ENCODE assay signal across 10 cellular contexts in genomic region chr6:47440722-47441121, GRCh38. TPM values are rescaled to one million over a fixed set of nuclear protein-coding genes. Genes with fewer than 3 reads are reported as not detected.
DNase-seq lines count a peak whose midpoint lies in the region; ATAC-seq lines count a peak whose summit lies in the region.
"Had no signal": no experiment of that assay in that cellular context is flagged by ENCODE, and none has a peak within 500 bp of the region (broad histone marks: within the 10 kb centered on the region; RNA-seq: fewer than 3 reads in every experiment).

No MANE protein-coding gene starts in this region.

- H3K27me3 Mint-ChIP-seq in natural killer cell treated with Interleukin-12 subunit alpha and Interleukin-12 subunit beta and Interleukin-15 and Interleukin-18, amount 100 ng/mL, for 72 hours = peaks cover 3 to 9% of the 10 kb centered on the region in 2 donors
- H3K27me3 Mint-ChIP-seq: activated naive CD4-positive, alpha-beta T cell treated with anti-CD3 and anti-CD28 coated beads, Interleukin-2, amount 50 U/mL, for 24 hours had no signal

- no peak overlapping the region for H3K27ac Mint-ChIP-seq in natural killer cell treated with Interleukin-12 subunit alpha and Interleukin-12 subunit beta and Interleukin-15 and Interleukin-18, amount 100 ng/mL, for 72 hours
- H3K27ac Mint-ChIP-seq: activated naive CD4-positive, alpha-beta T cell treated with anti-CD3 and anti-CD28 coated beads, Interleukin-2, amount 50 U/mL, for 24 hours had no signal

- no peaks in the 10 kb centered on the region for H3K4me1 Mint-ChIP-seq in natural killer cell treated with Interleukin-12 subunit alpha and Interleukin-12 subunit beta and Interleukin-15 and Interleukin-18, amount 100 ng/mL, for 72 hours (ENCODE audit: low read depth in 2 of 2)
- H3K4me1 Mint-ChIP-seq: activated naive CD4-positive, alpha-beta T cell treated with anti-CD3 and anti-CD28 coated beads, Interleukin-2, amount 50 U/mL, for 24 hours had no signal

- H3K9me3 Mint-ChIP-seq in natural killer cell treated with Interleukin-12 subunit alpha and Interleukin-12 subunit beta and Interleukin-15 and Interleukin-18, amount 100 ng/mL, for 72 hours = no peaks in the 10 kb centered on the region
- H3K9me3 Mint-ChIP-seq: activated naive CD4-positive, alpha-beta T cell treated with anti-CD3 and anti-CD28 coated beads, Interleukin-2, amount 50 U/mL, for 24 hours had no signal

- H3K36me3 Mint-ChIP-seq in natural killer cell treated with Interleukin-12 subunit alpha and Interleukin-12 subunit beta and Interleukin-15 and Interleukin-18, amount 100 ng/mL, for 72 hours = no peaks in the 10 kb centered on the region
- H3K36me3 Mint-ChIP-seq: activated naive CD4-positive, alpha-beta T cell treated with anti-CD3 and anti-CD28 coated beads, Interleukin-2, amount 50 U/mL, for 24 hours had no signal

- DNase-seq in M059J (ENCODE audit: low read depth) (peak; percentile 13), mucosa of gallbladder (ENCODE audit: low spot score) (peak; percentile 51), kidney glomerular epithelial cell (lab: John Stamatoyannopoulos, UW) (no peak), NCI-H524 treated with DMSO at 0.1 percent for 48 hours (lab: John Stamatoyannopoulos, UW) (no peak)
- DNase-seq in effector CD4-positive, alpha-beta T cell = no peak
- no peak for DNase-seq in natural killer cell treated with Interleukin-12 subunit alpha and Interleukin-12 subunit beta and Interleukin-15 and Interleukin-18, amount 100 ng/mL, for 72 hours (ENCODE audit: low spot score)
- DNase-seq: spleen had no signal

- H3K4me3 Mint-ChIP-seq in natural killer cell treated with Interleukin-12 subunit alpha and Interleukin-12 subunit beta and Interleukin-15 and Interleukin-18, amount 100 ng/mL, for 72 hours = no peak overlapping the region
- H3K4me3 Mint-ChIP-seq: activated naive CD4-positive, alpha-beta T cell treated with anti-CD3 and anti-CD28 coated beads, Interleukin-2, amount 50 U/mL, for 24 hours had no signal

- ATAC-seq in GM18861 (IDR thresholded peaks at IDR 0.05; ENCODE audit: unreplicated experiment) (peak; percentile 66), HG02588 (IDR thresholded peaks at IDR 0.05; ENCODE audit: unreplicated experiment) (peak; percentile 45)
- no peak for ATAC-seq in natural killer cell treated with Interleukin-12 subunit alpha and Interleukin-12 subunit beta and Interleukin-15 and Interleukin-18, amount 100 ng/mL, for 72 hours

RNA-seq across cellular contexts. Expression of gene CD2AP, which starts 36.9 kb away (rescaled TPM):
- 28.8 and 33.4 TPM in 2 replicates for total RNA-seq in M059J (2014; rRNA removed; shearing (Covaris generic))
- total RNA-seq in mucosa of gallbladder = 49.2 TPM
- 10 to 100 TPM; 18.9 to 29.6 TPM for total RNA-seq in natural killer cell treated with Interleukin-12 subunit alpha and Interleukin-12 subunit beta and Interleukin-15 and Interleukin-18, amount 100 ng/mL, for 72 hours

Comparison
In these comparisons a context has a peak if more than half of its experiments do, and no peak if none do; other contexts are left out.
1. ATAC-seq: peak in GM18861 (single experiment) and HG02588 (single experiment); none in natural killer cell treated with Interleukin-12 subunit alpha and Interleukin-12 subunit beta and Interleukin-15 and Interleukin-18, amount 100 ng/mL, for 72 hours (0 of 2).
2. DNase-seq: peak in M059J (single experiment) and mucosa of gallbladder (single experiment); none in kidney glomerular epithelial cell (single experiment), NCI-H524 treated with DMSO at 0.1 percent for 48 hours (single experiment), effector CD4-positive, alpha-beta T cell (single experiment) and natural killer cell treated with Interleukin-12 subunit alpha and Interleukin-12 subunit beta and Interleukin-15 and Interleukin-18, amount 100 ng/mL, for 72 hours (single experiment).